In genomic region chr2:152929628-152930027, GRCh38 we compare ENCODE assay signal across 8 cellular contexts.
"Had no signal": no experiment of that assay in that cellular context is flagged by ENCODE, and none has a peak within 500 bp of the region (broad histone marks: within the 10 kb centered on the region; RNA-seq: fewer than 3 reads in every experiment).

No MANE protein-coding gene starts in this region.

- H3K4me3 Mint-ChIP-seq: IgD-negative memory B cell had no signal

- FAIRE-seq: HepG2, HTR-8/SVneo had no signal

- H3K27ac Mint-ChIP-seq: IgD-negative memory B cell had no signal

- H3K27ac ChIP-seq: HL-60, KMS-11 had no signal

- ATAC-seq: HepG2 had no signal

- H3K9ac ChIP-seq: KMS-11 had no signal

- H3K36me3 Mint-ChIP-seq: IgD-negative memory B cell had no signal

- H3K9me3 Mint-ChIP-seq: IgD-negative memory B cell had no signal

- H3K4me1 Mint-ChIP-seq: IgD-negative memory B cell had no signal

- DNase-seq: IMR-90, KBM-7, KG1 had no signal

- H3K4me2 ChIP-seq: KMS-11 had no signal
